Comparison of ENCODE assay signal across 13 cellular contexts in genomic region chr6:43221046-43221773, GRCh38. TPM values are rescaled to one million over a fixed set of nuclear protein-coding genes. Genes with fewer than 3 reads are reported as not detected.
DNase-seq lines count a peak whose midpoint lies in the region; ATAC-seq and TF ChIP-seq lines count a peak whose summit lies in the region.
"Had no signal": no experiment of that assay in that cellular context is flagged by ENCODE, and none has a peak within 500 bp of the region (broad histone marks: within the 10 kb centered on the region; RNA-seq: fewer than 3 reads in every experiment).

No MANE protein-coding gene starts in this region.

- no peak overlapping the region for H3K4me3 ChIP-seq in epithelial cell of esophagus (ENCODE audit: low read length)
- H3K4me3 ChIP-seq: SK-N-MC had no signal

- H3K4me1 Mint-ChIP-seq in activated naive CD4-positive, alpha-beta T cell treated with anti-CD3 and anti-CD28 coated beads, Interleukin-2, amount 10 ng/mL, durations not matched to agents 7 days and 5 days, result peaks cover 33% of the 10 kb centered on the region
- H3K4me1 Mint-ChIP-seq in T-helper 17 cell (peaks cover 30% of the 10 kb centered on the region), glutamatergic neuron (ENCODE audit: low read depth, unreplicated experiment) (peaks cover 3% of the 10 kb centered on the region)
- H3K4me1 Mint-ChIP-seq in stimulated activated effector memory CD8-positive, alpha-beta T cell treated with anti-CD3 and anti-CD28 coated beads, Interleukin-12 subunit alpha, Interleukin-12 subunit beta, amount 100 ng/mL, for 72 hours, result peaks cover 51% of the 10 kb centered on the region

- TF ChIP-seq CTCF in epithelial cell of esophagus (IDR thresholded peaks at IDR 0.05; ENCODE audit: insufficient read depth, low read depth, low read length, missing control alignments), result no peak
- no peak for TF ChIP-seq CTCF in glutamatergic neuron (IDR thresholded peaks at IDR 0.05; ENCODE audit: partially characterized antibody, unreplicated experiment)

- H3K9me3 Mint-ChIP-seq in activated naive CD4-positive, alpha-beta T cell treated with anti-CD3 and anti-CD28 coated beads, Interleukin-2, amount 10 ng/mL, durations not matched to agents 7 days and 5 days, result no peaks in the 10 kb centered on the region
- no peaks in the 10 kb centered on the region for H3K9me3 Mint-ChIP-seq in stimulated activated effector memory CD8-positive, alpha-beta T cell treated with anti-CD3 and anti-CD28 coated beads, Interleukin-12 subunit alpha, Interleukin-12 subunit beta, amount 100 ng/mL, for 72 hours
- peaks cover 4% of the 10 kb centered on the region for H3K9me3 Mint-ChIP-seq in glutamatergic neuron (ENCODE audit: unreplicated experiment)

- H3K27ac Mint-ChIP-seq in activated naive CD4-positive, alpha-beta T cell treated with anti-CD3 and anti-CD28 coated beads, Interleukin-2, amount 10 ng/mL, durations not matched to agents 7 days and 5 days, result peak overlapping the region; percentile 70
- H3K27ac Mint-ChIP-seq in T-helper 17 cell (peak overlapping the region; percentile 99), glutamatergic neuron (ENCODE audit: unreplicated experiment) (no peak overlapping the region)
- H3K27ac Mint-ChIP-seq in stimulated activated effector memory CD8-positive, alpha-beta T cell treated with anti-CD3 and anti-CD28 coated beads, Interleukin-12 subunit alpha, Interleukin-12 subunit beta, amount 100 ng/mL, for 72 hours, result peak overlapping the region; percentile 85

- H3K9me3 ChIP-seq in T-helper 17 cell (ENCODE audit: control insufficient read depth, low read length, poor library complexity, severe bottlenecking), result no peaks in the 10 kb centered on the region

- no peaks in the 10 kb centered on the region for H3K27me3 Mint-ChIP-seq in activated naive CD4-positive, alpha-beta T cell treated with anti-CD3 and anti-CD28 coated beads, Interleukin-2, amount 10 ng/mL, durations not matched to agents 7 days and 5 days
- no peaks in the 10 kb centered on the region for H3K27me3 Mint-ChIP-seq in T-helper 17 cell
- H3K27me3 Mint-ChIP-seq in glutamatergic neuron (ENCODE audit: unreplicated experiment), result peaks cover 13% of the 10 kb centered on the region

- CTCF ChIA-PET in activated naive CD4-positive, alpha-beta T cell treated with anti-CD3 and anti-CD28 coated beads, Interleukin-2, amount 10 ng/mL, durations not matched to agents 7 days and 5 days (lab: Charles Lee), result interaction anchor here (0.6 kb wide), 1 partner anchor 43 kb away, joined by 5 read pairs; no protein-coding TSS in a partner anchor

- no peak for ATAC-seq in T-helper 17 cell
- ATAC-seq in stimulated activated effector memory CD8-positive, alpha-beta T cell treated with anti-CD3 and anti-CD28 coated beads, Interleukin-12 subunit alpha, Interleukin-12 subunit beta, amount 100 ng/mL, for 72 hours, result no peak
- ATAC-seq: HCT116; stimulated activated naive CD8-positive, alpha-beta T cell treated with anti-CD3 and anti-CD28 coated beads, Interleukin-15, Interleukin-2, amounts not matched to agents 100 U/mL and 50 U/mL, for 24 hours had no signal

- peaks cover 31% of the 10 kb centered on the region for H3K36me3 Mint-ChIP-seq in activated naive CD4-positive, alpha-beta T cell treated with anti-CD3 and anti-CD28 coated beads, Interleukin-2, amount 10 ng/mL, durations not matched to agents 7 days and 5 days
- peaks cover 9% of the 10 kb centered on the region for H3K36me3 Mint-ChIP-seq in T-helper 17 cell (ENCODE audit: low read depth)
- peaks cover 71% of the 10 kb centered on the region for H3K36me3 Mint-ChIP-seq in stimulated activated effector memory CD8-positive, alpha-beta T cell treated with anti-CD3 and anti-CD28 coated beads, Interleukin-12 subunit alpha, Interleukin-12 subunit beta, amount 100 ng/mL, for 72 hours
- H3K36me3 Mint-ChIP-seq in glutamatergic neuron (ENCODE audit: unreplicated experiment), result no peaks in the 10 kb centered on the region

- DNase-seq in activated naive CD4-positive, alpha-beta T cell treated with anti-CD3 and anti-CD28 coated beads, Interleukin-2, amount 10 ng/mL, durations not matched to agents 7 days and 5 days, result no peak
- DNase-seq in activated naive CD4-positive, alpha-beta T cell treated with anti-CD3 and anti-CD28 coated beads, Interleukin-2, amount 50 U/mL, for 16 hours, result no peak
- no peak for DNase-seq in T-helper 17 cell
- peak; percentile 15 for DNase-seq in epithelial cell of esophagus (ENCODE audit: low read depth)
- no peak for DNase-seq in stimulated activated effector memory CD8-positive, alpha-beta T cell treated with anti-CD3 and anti-CD28 coated beads, Interleukin-12 subunit alpha, Interleukin-12 subunit beta, amount 100 ng/mL, for 72 hours (ENCODE audit: low spot score in 2 of 2)
- no peak for DNase-seq in NCI-H345 treated with DMSO at 0.1 percent for 48 hours (lab: John Stamatoyannopoulos, UW; ENCODE audit: unreplicated experiment)
- DNase-seq in NCI-H446 (lab: John Stamatoyannopoulos, UW), result no peak
- no peak for DNase-seq in glutamatergic neuron
- DNase-seq: activated CD4-positive, alpha-beta T cell treated with anti-CD3 and anti-CD28 coated beads, Interleukin-2, amount 50 U/mL, for 4 hours; Kasumi-1; stimulated activated naive CD8-positive, alpha-beta T cell treated with anti-CD3 and anti-CD28 coated beads, Interleukin-15, Interleukin-2, amounts not matched to agents 100 U/mL and 50 U/mL, for 24 hours had no signal

- H3K4me3 Mint-ChIP-seq in activated naive CD4-positive, alpha-beta T cell treated with anti-CD3 and anti-CD28 coated beads, Interleukin-2, amount 10 ng/mL, durations not matched to agents 7 days and 5 days, result no peak overlapping the region
- H3K4me3 Mint-ChIP-seq in T-helper 17 cell (peak overlapping the region; percentile 45), glutamatergic neuron (ENCODE audit: unreplicated experiment) (no peak overlapping the region)
- H3K4me3 Mint-ChIP-seq in stimulated activated effector memory CD8-positive, alpha-beta T cell treated with anti-CD3 and anti-CD28 coated beads, Interleukin-12 subunit alpha, Interleukin-12 subunit beta, amount 100 ng/mL, for 72 hours, result no peak overlapping the region

RNA-seq across cellular contexts. Expression of gene DNPH1, which starts 8.1 kb away (rescaled TPM):
- total RNA-seq in T-helper 17 cell, result 10 to 100 TPM; 32.3 to 35.0 TPM
- 3.5 TPM for total RNA-seq in glutamatergic neuron (ENCODE audit: unreplicated experiment)

RNA-seq across cellular contexts. Expression of gene TTBK1, which starts 22.1 kb away (rescaled TPM):
- total RNA-seq in T-helper 17 cell (under 1 TPM; 0.05 to 0.16 TPM), glutamatergic neuron (ENCODE audit: unreplicated experiment) (47.3 TPM)

RNA-seq across cellular contexts. Expression of gene CUL9, which starts 39.2 kb away (rescaled TPM):
- total RNA-seq in T-helper 17 cell, result 10 to 100 TPM; 73.9 to 78.0 TPM
- 51.6 TPM for total RNA-seq in glutamatergic neuron (ENCODE audit: unreplicated experiment)

RNA-seq across cellular contexts. Expression of gene SRF, which starts 50.1 kb away (rescaled TPM):
- total RNA-seq in T-helper 17 cell, result 10 to 100 TPM; 26.3 to 27.9 TPM
- 20.7 TPM for total RNA-seq in glutamatergic neuron (ENCODE audit: unreplicated experiment)

Comparison
In these comparisons a context has a peak if more than half of its experiments do, and no peak if none do; other contexts are left out.
1. RNA of gene TTBK1, which starts 22.1 kb away (total RNA-seq): 47.3 TPM in glutamatergic neuron (single experiment); 0.05 to 0.16 TPM in T-helper 17 cell; every median in the first group is over 10 times any median in the second.